In genomic region chr3:5304789-5305680, GRCh38 we compare ENCODE assay signal across 8 cellular contexts.
A peak's percentile ranks its signal among the peaks of the same experiment; 100 is the strongest.
DNase-seq lines count a peak whose midpoint lies in the region; ATAC-seq, FAIRE-seq and TF ChIP-seq lines count a peak whose summit lies in the region.

No MANE protein-coding gene starts in this region.

- intact Hi-C loops in Panc1 (cut with micrococcal nuclease; ENCODE audit: unreplicated experiment), result no loop called here
- intact Hi-C loops in body of pancreas (cut with DNase I), result no loop called here

- POLR2A ChIA-PET in Panc1 (lab: Charles Lee), result no interaction called here

- no peaks in the 10 kb centered on the region for H3K9me3 ChIP-seq in Panc1 (ENCODE audit: control insufficient read depth, insufficient read depth, low read depth, low read length)
- H3K9me3 ChIP-seq in body of pancreas, result no peaks in the 10 kb centered on the region
- H3K9me3 ChIP-seq in keratinocyte (ENCODE audit: control insufficient read depth, low read depth, low read length), result no peaks in the 10 kb centered on the region

- H3K4me3 ChIP-seq in Panc1 (ENCODE audit: low read depth in 2 of 2, low read length in 2 of 2), result no peak overlapping the region
- no peak overlapping the region for H3K4me3 ChIP-seq in body of pancreas
- no peak overlapping the region for H3K4me3 ChIP-seq in keratinocyte (ENCODE audit: control insufficient read depth in 2 of 3, extremely low read depth in 1 of 3, insufficient read depth in 2 of 3, low read depth in 1 of 3, low read length in 3 of 3)

- in situ Hi-C loops in Panc1 (cut with HindIII; ENCODE audit: low pct_unique_long_range_greater_than_20kb, low sequenced_read_pairs), result no loop called here

- BruUV-seq in Panc1 (replicated peaks; lab: Mats Ljungman, UMichigan), result no TSS peak

- no peaks in the 10 kb centered on the region for H3K36me3 ChIP-seq in Panc1 (ENCODE audit: control insufficient read depth, insufficient read depth, low read length)
- H3K36me3 ChIP-seq in body of pancreas (replicated peaks in 1 of 2; ENCODE audit: insufficient read depth in 1 of 2, low read depth in 2 of 2), result no peaks in the 10 kb centered on the region
- H3K36me3 ChIP-seq in keratinocyte (ENCODE audit: control insufficient read depth in 2 of 2, extremely low read depth in 1 of 2, insufficient read depth in 2 of 2, low read length in 2 of 2), result no peaks in the 10 kb centered on the region

- no peak overlapping the region for H3K9ac ChIP-seq in keratinocyte (ENCODE audit: control insufficient read depth, extremely low read depth, insufficient read depth, low read length)

- TF ChIP-seq CTCF in Panc1 (IDR thresholded peaks at IDR 0.05) (peak; percentile 76), body of pancreas (IDR thresholded peaks at IDR 0.05) (peak; percentile 50 to 68 (median 67)), keratinocyte (optimal IDR thresholded peaks at IDR 0.05 in 1 of 3, IDR thresholded peaks at IDR 0.05 in 1 of 3, conservative IDR thresholded peaks at IDR 0.05 in 1 of 3; ENCODE audit: extremely low read depth in 1 of 3, insufficient read depth in 2 of 3, low read length in 3 of 3) (peak; percentile 64 to 81 (median 79))

- TF ChIP-seq POLR2A in body of pancreas (IDR thresholded peaks at IDR 0.05), result no peak

- H3K9me1 ChIP-seq in keratinocyte (ENCODE audit: control insufficient read depth, extremely low read depth, insufficient read depth, low read length), result no peaks in the 10 kb centered on the region

- DNase-seq in GDM1 (lab: John Stamatoyannopoulos, UW) (peak; percentile 18), HPDE6-E6E7 (ENCODE audit: extremely low spot score) (peak; percentile 2), Panc1 (ENCODE audit: low read depth, low spot score) (peak; percentile 12), body of pancreas (peak; percentile 53 to 66 (median 61)), keratinocyte (ENCODE audit: low read depth, low spot score) (no peak), amniotic stem cell (lab: John Stamatoyannopoulos, UW) (no peak)
- DNase-seq in stimulated activated CD8-positive, alpha-beta memory T cell treated with anti-CD3 and anti-CD28 coated beads, Interleukin-4, amount 100 ng/mL, for 48 hours, result peak; percentile 68

- H2AFZ ChIP-seq in keratinocyte (ENCODE audit: control insufficient read depth, low read length), result no peak overlapping the region

- 23 to 26% methylated on average over 13 of the region's 13 CpGs for WGBS in body of pancreas, 2 donors

- no peaks in the 10 kb centered on the region for H4K20me1 ChIP-seq in keratinocyte (ENCODE audit: control insufficient read depth, extremely low read depth, insufficient read depth, low read length)

- H3K79me2 ChIP-seq in keratinocyte (ENCODE audit: control insufficient read depth, insufficient read depth, low read length), result no peaks in the 10 kb centered on the region

- FAIRE-seq in keratinocyte (lab: Jason Lieb, UNC), result peak; percentile 46

- peak; percentile 87 for ATAC-seq in GM21390 (IDR thresholded peaks at IDR 0.05; ENCODE audit: unreplicated experiment)
- peak; percentile 83 for ATAC-seq in Panc1
- ATAC-seq in body of pancreas, result peak; percentile 80

- H3K27me3 ChIP-seq in Panc1 (ENCODE audit: control insufficient read depth, insufficient read depth, low read length) (peaks cover 2% of the 10 kb centered on the region; the same call in 1 of the 2 replicates), body of pancreas (no peaks in the 10 kb centered on the region), keratinocyte (ENCODE audit: control insufficient read depth, extremely low read depth, insufficient read depth, low read length) (no peaks in the 10 kb centered on the region)

- CTCF ChIA-PET in Panc1 (lab: Charles Lee), result no interaction called here

- no peak overlapping the region for H3K27ac ChIP-seq in Panc1 (ENCODE audit: low read length)
- H3K27ac ChIP-seq in body of pancreas, result no peak overlapping the region
- H3K27ac ChIP-seq in keratinocyte (ENCODE audit: control insufficient read depth, insufficient read depth, low read length), result no peak overlapping the region

- H3K4me1 ChIP-seq in Panc1 (ENCODE audit: control insufficient read depth, insufficient read depth, low read length), result no peaks in the 10 kb centered on the region
- H3K4me1 ChIP-seq in body of pancreas, result no peaks in the 10 kb centered on the region
- H3K4me1 ChIP-seq in keratinocyte (ENCODE audit: control insufficient read depth, extremely low read depth, insufficient read depth, low read length), result no peaks in the 10 kb centered on the region

- H3K4me2 ChIP-seq in keratinocyte (ENCODE audit: control insufficient read depth, extremely low read depth, insufficient read depth, low read depth, low read length), result no peak overlapping the region

- dilution Hi-C loops in keratinocyte (cut with MboI; ENCODE audit: extremely low pct_ligation_motif_present, low sequenced_read_pairs), result no loop called here

Comparison
In these comparisons a context has a peak if more than half of its experiments do, and no peak if none do; other contexts are left out.
1. DNase-seq: peak in GDM1 (single experiment), HPDE6-E6E7 (single experiment), Panc1 (single experiment), body of pancreas (4 of 4) and stimulated activated CD8-positive, alpha-beta memory T cell treated with anti-CD3 and anti-CD28 coated beads, Interleukin-4, amount 100 ng/mL, for 48 hours (single experiment); none in keratinocyte (single experiment) and amniotic stem cell (single experiment).
2. Peak in every context shown above with its lines, with median percentiles within 50 percentile points of each other: ATAC-seq and CTCF ChIP-seq.